8 cellular contexts compared by ENCODE assay signal in the genomic region with DNA sequence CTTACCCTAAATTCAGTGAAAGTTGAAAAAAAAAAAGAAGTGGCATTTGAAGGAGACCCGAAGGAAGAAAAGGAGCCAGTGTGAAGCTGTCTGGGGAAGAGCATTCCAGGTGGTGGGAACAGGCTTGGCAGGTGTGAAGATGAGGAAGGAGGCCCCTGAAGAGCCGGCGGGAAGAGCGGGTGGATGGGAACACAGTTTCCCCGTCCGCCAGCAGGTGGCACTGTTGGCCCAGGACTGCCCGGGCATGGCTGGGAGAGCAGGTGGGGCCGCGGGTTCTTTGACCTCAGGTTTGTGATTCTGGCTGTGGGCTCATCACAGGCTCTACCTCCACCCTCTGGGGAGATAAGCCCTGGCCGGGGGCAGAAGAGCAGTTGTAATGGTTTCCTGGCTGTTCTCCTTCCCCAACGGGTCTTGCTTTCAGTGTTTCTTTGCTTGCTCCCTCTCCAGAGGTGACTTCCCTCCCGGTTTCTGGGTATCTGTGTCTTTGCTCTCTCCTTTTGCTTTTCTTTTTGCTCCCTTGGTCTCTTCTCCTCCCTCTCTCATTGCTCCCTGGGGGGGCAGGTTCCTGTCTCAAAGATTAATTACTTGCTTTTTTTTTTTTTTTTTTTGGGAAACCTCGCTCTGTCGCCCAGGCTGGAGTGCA. TPM values are rescaled to one million over a fixed set of nuclear protein-coding genes. Genes with fewer than 3 reads are reported as not detected.
DNase-seq lines count a peak whose midpoint lies in the region; ATAC-seq and TF ChIP-seq lines count a peak whose summit lies in the region.

No MANE protein-coding gene starts in this region.

- H3K4me3 Mint-ChIP-seq in activated CD4-positive, alpha-beta memory T cell treated with anti-CD3 and anti-CD28 coated beads, Interleukin-2, amount 10 ng/mL, durations not matched to agents 7 days and 5 days: no peak overlapping the region

- TF ChIP-seq CTCF in BJ (IDR thresholded peaks at IDR 0.05; ENCODE audit: insufficient read depth, low read depth, low read length) (peak; percentile 95), lower lobe of right lung (IDR thresholded peaks at IDR 0.05) (peak; percentile 95)

- no peak for DNase-seq in BJ (ENCODE audit: low read depth)
- peak; percentile 7 for DNase-seq in NCI-H524 treated with DMSO at 0.1 percent for 48 hours (lab: John Stamatoyannopoulos, UW)
- peak; percentile 81 for DNase-seq in activated CD4-positive, alpha-beta memory T cell treated with anti-CD3 and anti-CD28 coated beads, Interleukin-2, amount 10 ng/mL, durations not matched to agents 7 days and 5 days
- peak; percentile 93 for DNase-seq in ecto neural progenitor cell (ENCODE audit: low spot score)
- peak; percentile 80 for DNase-seq in lower lobe of right lung
- peak; percentile 30 for DNase-seq in stimulated activated CD8-positive, alpha-beta memory T cell treated with anti-CD3 and anti-CD28 coated beads, Interleukin-12 subunit alpha, Interleukin-12 subunit beta, amount 100 ng/mL, for 24 hours (ENCODE audit: extremely low read depth)

- no peaks in the 10 kb centered on the region for H3K9me3 ChIP-seq in lower lobe of right lung

- H3K36me3 ChIP-seq in BJ (ENCODE audit: control insufficient read depth, insufficient read depth, low read length): no peaks in the 10 kb centered on the region
- no peaks in the 10 kb centered on the region for H3K36me3 ChIP-seq in lower lobe of right lung

- peaks cover 12% of the 10 kb centered on the region for H3K36me3 Mint-ChIP-seq in activated CD4-positive, alpha-beta memory T cell treated with anti-CD3 and anti-CD28 coated beads, Interleukin-2, amount 10 ng/mL, durations not matched to agents 7 days and 5 days (ENCODE audit: low read depth)

- POLR2A ChIA-PET in BJ (lab: Charles Lee): no interaction called here
- POLR2A ChIA-PET in activated CD4-positive, alpha-beta memory T cell treated with anti-CD3 and anti-CD28 coated beads, Interleukin-2, amount 10 ng/mL, durations not matched to agents 7 days and 5 days (lab: Charles Lee): interaction anchor here (0.9 to 1.1 kb wide), 2 partner anchors 14 to 32 kb away, joined by 3 to 4 read pairs; a partner anchor contains a TSS

- intact Hi-C loops in lower lobe of right lung (cut with DNase I): no loop called here

- no peak overlapping the region for H3K27ac Mint-ChIP-seq in activated CD4-positive, alpha-beta memory T cell treated with anti-CD3 and anti-CD28 coated beads, Interleukin-2, amount 10 ng/mL, durations not matched to agents 7 days and 5 days

- H3K27me3 ChIP-seq in BJ (ENCODE audit: control insufficient read depth, insufficient read depth, low read length) (no peaks in the 10 kb centered on the region), lower lobe of right lung (ENCODE audit: low read depth) (peaks cover 2% of the 10 kb centered on the region)

- H3K4me3 ChIP-seq in BJ (ENCODE audit: low read depth, low read length) (no peak overlapping the region), lower lobe of right lung (no peak overlapping the region)

- H3K27me3 Mint-ChIP-seq in activated CD4-positive, alpha-beta memory T cell treated with anti-CD3 and anti-CD28 coated beads, Interleukin-2, amount 10 ng/mL, durations not matched to agents 7 days and 5 days: peaks cover 7% of the 10 kb centered on the region

- H3K4me1 Mint-ChIP-seq in activated CD4-positive, alpha-beta memory T cell treated with anti-CD3 and anti-CD28 coated beads, Interleukin-2, amount 10 ng/mL, durations not matched to agents 7 days and 5 days: peaks cover 40% of the 10 kb centered on the region

- CTCF ChIA-PET in BJ (lab: Yijun Ruan, JAX): interaction anchor here (0.6 to 6.4 kb wide), 13 partner anchors 10 to 819 kb away, joined by 3 to 68 read pairs (median 3); no protein-coding TSS in a partner anchor
- CTCF ChIA-PET in activated CD4-positive, alpha-beta memory T cell treated with anti-CD3 and anti-CD28 coated beads, Interleukin-2, amount 10 ng/mL, durations not matched to agents 7 days and 5 days (lab: Charles Lee): interaction anchor here (0.6 to 5.2 kb wide), 7 partner anchors 13 to 184 kb away, joined by 3 to 39 read pairs (median 8); a partner anchor contains a TSS

- H3K9me3 Mint-ChIP-seq in activated CD4-positive, alpha-beta memory T cell treated with anti-CD3 and anti-CD28 coated beads, Interleukin-2, amount 10 ng/mL, durations not matched to agents 7 days and 5 days: no peaks in the 10 kb centered on the region

- ATAC-seq in GM21825 (IDR thresholded peaks at IDR 0.05; ENCODE audit: unreplicated experiment) (peak; percentile 57), lower lobe of right lung (peak; percentile 89 to 90), HG03139 (IDR thresholded peaks at IDR 0.05; ENCODE audit: unreplicated experiment) (no peak)

- peaks cover 3% of the 10 kb centered on the region for H3K4me1 ChIP-seq in lower lobe of right lung

- H3K27ac ChIP-seq in lower lobe of right lung: no peak overlapping the region

RNA-seq across cellular contexts. Expression of a gene that starts 32.3 kb away (rescaled TPM):
- polyA plus RNA-seq in BJ (2011; rRNA removed): 4.1 and 4.8 TPM in 2 replicates
- 4.2 and 4.5 TPM in 2 replicates for polyA minus RNA-seq in BJ (2011; rRNA and poly(A)+ RNA removed)
- total RNA-seq in activated CD4-positive, alpha-beta memory T cell treated with anti-CD3 and anti-CD28 coated beads, Interleukin-2, amount 10 ng/mL, durations not matched to agents 7 days and 5 days: 10 to 100 TPM; 36.7 to 39.8 TPM
- 17.0 TPM for total RNA-seq in lower lobe of right lung
